In the genomic region with DNA sequence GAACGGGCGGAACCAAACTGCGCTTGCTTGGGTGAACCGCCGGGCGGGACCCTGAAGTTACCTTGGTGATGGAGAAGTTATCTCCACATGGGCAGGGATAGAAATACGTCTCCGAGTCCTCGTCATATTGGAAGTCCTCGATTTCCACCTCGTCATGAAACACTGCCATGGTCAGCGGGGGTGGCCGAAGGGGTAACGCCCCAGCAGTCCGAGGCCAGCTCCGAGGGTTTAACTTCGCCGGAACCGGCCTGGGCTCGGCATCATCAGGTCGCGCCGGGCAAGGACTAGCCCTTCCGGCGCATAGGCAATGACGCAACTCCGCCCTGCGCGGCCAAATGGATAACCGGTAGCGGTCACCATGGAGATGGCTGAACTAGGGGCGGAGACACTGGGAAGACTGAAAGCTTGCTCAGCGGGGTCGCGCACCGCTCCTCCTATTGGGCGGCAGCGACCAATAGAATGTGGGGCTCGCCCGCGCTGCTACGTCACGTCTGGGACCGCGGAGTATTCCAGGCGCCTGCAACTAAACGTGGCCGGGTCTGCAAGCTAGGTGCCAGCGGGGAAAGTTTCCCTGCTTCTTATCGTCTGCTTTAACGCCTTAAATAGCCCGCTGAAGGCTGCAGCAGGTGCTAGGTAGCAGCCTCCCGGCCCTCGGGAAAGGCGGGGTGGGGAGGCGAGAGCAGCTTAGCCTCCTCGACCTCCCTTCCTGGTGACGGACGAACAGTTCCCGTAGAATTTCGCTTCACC, we compare ENCODE assay signal across 8 cellular contexts. TPM values are rescaled to one million over a fixed set of nuclear protein-coding genes. Genes with fewer than 3 reads are reported as not detected.
DNase-seq lines count a peak whose midpoint lies in the region; TF ChIP-seq lines count a peak whose summit lies in the region.

DPH3 (minus strand) TSS at position 236 of the 747 bp plus-strand sequence; CDS start at position 169, 67 bp downstream.
OXNAD1 (plus strand) TSS at position 505 of the 747 bp plus-strand sequence. CDS start 5,741 bp downstream, outside the sequence.

- H4K20me1 ChIP-seq in MM.1S (ENCODE audit: insufficient read depth, low read length) (no peaks in the 10 kb centered on the region), neural cell (ENCODE audit: insufficient read depth) (no peaks in the 10 kb centered on the region)

- TF ChIP-seq EP300 in neural cell (conservative IDR thresholded peaks at IDR 0.05; ENCODE audit: poor library complexity, severe bottlenecking), result peak; percentile 80
- no peak for TF ChIP-seq EP300 in stomach (IDR thresholded peaks at IDR 0.05)

- H3K9ac ChIP-seq in MM.1S (ENCODE audit: low read length) (peak within 1 kb of the TSS; percentile 98), neural cell (ENCODE audit: low read length) (peak within 1 kb of the TSS; percentile 68)

- TF ChIP-seq CTCF in MM.1S (IDR thresholded peaks at IDR 0.05; ENCODE audit: low read length) (no peak), fibroblast of villous mesenchyme (IDR thresholded peaks at IDR 0.05; ENCODE audit: insufficient read depth, low read depth, low read length) (no peak), neural cell (IDR thresholded peaks at IDR 0.05; ENCODE audit: poor library complexity, severe bottlenecking) (peak; percentile 36), stomach (IDR thresholded peaks at IDR 0.05) (peak in 1 of 7 experiments; percentile 31)

- in situ Hi-C loops in G401 (cut with HindIII; ENCODE audit: low sequenced_read_pairs), result no loop called here
- in situ Hi-C loops in HAP-1 (cut with MboI; ENCODE audit: low sequenced_read_pairs), result no loop called here

- intact Hi-C loops in stomach (cut with DNase I; ENCODE audit: low total_unique reads), result no loop called here

- no peak for TF ChIP-seq RAD21 in neural cell (conservative IDR thresholded peaks at IDR 0.05)

- peak within 1 kb of the TSS; percentile 77 for H3K4me3 ChIP-seq in HAP-1
- peak within 1 kb of the TSS; percentile 97 for H3K4me3 ChIP-seq in MM.1S (ENCODE audit: low read length)
- H3K4me3 ChIP-seq in fibroblast of villous mesenchyme (ENCODE audit: low read depth, low read length), result peak within 1 kb of the TSS; percentile 92
- H3K4me3 ChIP-seq in neural cell (ENCODE audit: low read length), result peak within 1 kb of the TSS; percentile 73
- H3K4me3 ChIP-seq in stomach, result peak within 1 kb of the TSS; percentile 75 to 94 (median 83)

- no peaks in the 10 kb centered on the region for H3K9me2 ChIP-seq in MM.1S (replicated peaks; ENCODE audit: insufficient read depth, low read length)
- H3K9me2 ChIP-seq in neural cell (ENCODE audit: insufficient read depth, low read length), result no peaks in the 10 kb centered on the region

- H3K9me3 ChIP-seq in HAP-1 (no peaks in the 10 kb centered on the region), MM.1S (replicated peaks; ENCODE audit: insufficient read depth, low read length) (no peaks in the 10 kb centered on the region), neural cell (ENCODE audit: low read length) (no peaks in the 10 kb centered on the region), stomach (no peaks in the 10 kb centered on the region)

- H3K27ac ChIP-seq in MM.1S (ENCODE audit: low read length) (peak within 1 kb of the TSS; percentile 94), neural cell (ENCODE audit: low read length) (peak within 1 kb of the TSS; percentile 67), stomach (peak within 1 kb of the TSS; percentile 91 to 95 (median 94))

- no peaks in the 10 kb centered on the region for H3K27me3 ChIP-seq in HAP-1 (ENCODE audit: low read depth)
- H3K27me3 ChIP-seq in MM.1S (replicated peaks; ENCODE audit: insufficient read depth, low read length), result no peaks in the 10 kb centered on the region
- H3K27me3 ChIP-seq in neural cell (ENCODE audit: insufficient read depth, low read depth, low read length), result no peaks in the 10 kb centered on the region
- no peaks in the 10 kb centered on the region for H3K27me3 ChIP-seq in stomach

- 0 to 1% (median 0%) methylated on average over 11 to 61 of the region's 61 CpGs for whole genome bisulfite sequencing in stomach, 5 donors

- H3K36me3 ChIP-seq in HAP-1 (replicated peaks) (peaks cover 20% of the 10 kb centered on the region), MM.1S (replicated peaks; ENCODE audit: insufficient read depth, low read length) (peaks cover 2% of the 10 kb centered on the region; the same call in 1 of the 2 replicates), neural cell (ENCODE audit: insufficient read depth, low read length) (no peaks in the 10 kb centered on the region), stomach (peaks cover 0 to 29% (median 18%) of the 10 kb centered on the region in 4 donors)

- H2AFZ ChIP-seq in MM.1S (ENCODE audit: low read length) (peak within 1 kb of the TSS; percentile 72), neural cell (ENCODE audit: low read depth, low read length) (peak within 1 kb of the TSS; percentile 43)

- peaks cover 82% of the 10 kb centered on the region for H3K79me2 ChIP-seq in MM.1S (ENCODE audit: low read length)
- peaks cover 54% of the 10 kb centered on the region for H3K79me2 ChIP-seq in neural cell (replicated peaks; ENCODE audit: insufficient read depth, low read length)

- peak in 2 of 4 donors; percentile 43 to 64 for TF ChIP-seq POLR2A in stomach (IDR thresholded peaks at IDR 0.05)

- H3K4me1 ChIP-seq in HAP-1, result peaks cover 12% of the 10 kb centered on the region
- peaks cover 8% of the 10 kb centered on the region; the same call in 1 of the 2 replicates for H3K4me1 ChIP-seq in MM.1S (ENCODE audit: low read length)
- H3K4me1 ChIP-seq in stomach, result peaks cover 21 to 61% (median 51%) of the 10 kb centered on the region in 4 donors

- H3F3A ChIP-seq in MM.1S (ENCODE audit: insufficient read depth, low read length) (peaks cover 27% of the 10 kb centered on the region), neural cell (ENCODE audit: insufficient read depth, low read length, poor library complexity, severe bottlenecking) (no peaks in the 10 kb centered on the region)

- peak; percentile 99 for DNase-seq in G401 (ENCODE audit: low spot score)
- peak; percentile 97 to 99 for DNase-seq in HAP-1 (ENCODE audit: low spot score in 2 of 2)
- peak; percentile 100 for DNase-seq in MM.1S
- peak; percentile 94 for DNase-seq in SIG-M5 (lab: John Stamatoyannopoulos, UW)
- peak; percentile 95 for DNase-seq in activated gamma-delta T cell (lab: John Stamatoyannopoulos, UW)
- DNase-seq in fibroblast of villous mesenchyme (ENCODE audit: low read depth), result peak; percentile 100
- peak; percentile 100 for DNase-seq in stomach

- peak within 1 kb of the TSS; percentile 92 for H3K4me2 ChIP-seq in MM.1S (ENCODE audit: low read depth, low read length)
- peak within 1 kb of the TSS; percentile 91 for H3K4me2 ChIP-seq in neural cell (ENCODE audit: low read length)

TF ChIP-seq in neural cell, 6 proteins besides CTCF, POLR2A, EP300 and RAD21:
- TF ChIP-seq MXI1 (conservative IDR thresholded peaks at IDR 0.05; ENCODE audit: poor library complexity, severe bottlenecking) (peak; percentile 98), TAF1 (IDR thresholded peaks at IDR 0.05; ENCODE audit: low read depth) (peak; percentile 61), SMC3 (conservative IDR thresholded peaks at IDR 0.05; ENCODE audit: poor library complexity) (no peak), POLR2AphosphoS5 (IDR thresholded peaks at IDR 0.05) (peak; percentile 79), EZH2 (IDR thresholded peaks at IDR 0.05; ENCODE audit: borderline replicate concordance, insufficient read depth, low read length, poor library complexity, severe bottlenecking) (no peak)
- TF ChIP-seq, protein P1, sequence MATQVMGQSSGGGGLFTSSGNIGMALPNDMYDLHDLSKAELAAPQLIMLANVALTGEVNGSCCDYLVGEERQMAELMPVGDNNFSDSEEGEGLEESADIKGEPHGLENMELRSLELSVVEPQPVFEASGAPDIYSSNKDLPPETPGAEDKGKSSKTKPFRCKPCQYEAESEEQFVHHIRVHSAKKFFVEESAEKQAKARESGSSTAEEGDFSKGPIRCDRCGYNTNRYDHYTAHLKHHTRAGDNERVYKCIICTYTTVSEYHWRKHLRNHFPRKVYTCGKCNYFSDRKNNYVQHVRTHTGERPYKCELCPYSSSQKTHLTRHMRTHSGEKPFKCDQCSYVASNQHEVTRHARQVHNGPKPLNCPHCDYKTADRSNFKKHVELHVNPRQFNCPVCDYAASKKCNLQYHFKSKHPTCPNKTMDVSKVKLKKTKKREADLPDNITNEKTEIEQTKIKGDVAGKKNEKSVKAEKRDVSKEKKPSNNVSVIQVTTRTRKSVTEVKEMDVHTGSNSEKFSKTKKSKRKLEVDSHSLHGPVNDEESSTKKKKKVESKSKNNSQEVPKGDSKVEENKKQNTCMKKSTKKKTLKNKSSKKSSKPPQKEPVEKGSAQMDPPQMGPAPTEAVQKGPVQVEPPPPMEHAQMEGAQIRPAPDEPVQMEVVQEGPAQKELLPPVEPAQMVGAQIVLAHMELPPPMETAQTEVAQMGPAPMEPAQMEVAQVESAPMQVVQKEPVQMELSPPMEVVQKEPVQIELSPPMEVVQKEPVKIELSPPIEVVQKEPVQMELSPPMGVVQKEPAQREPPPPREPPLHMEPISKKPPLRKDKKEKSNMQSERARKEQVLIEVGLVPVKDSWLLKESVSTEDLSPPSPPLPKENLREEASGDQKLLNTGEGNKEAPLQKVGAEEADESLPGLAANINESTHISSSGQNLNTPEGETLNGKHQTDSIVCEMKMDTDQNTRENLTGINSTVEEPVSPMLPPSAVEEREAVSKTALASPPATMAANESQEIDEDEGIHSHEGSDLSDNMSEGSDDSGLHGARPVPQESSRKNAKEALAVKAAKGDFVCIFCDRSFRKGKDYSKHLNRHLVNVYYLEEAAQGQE (IDR thresholded peaks at IDR 0.05; ENCODE audit: borderline replicate concordance), result peak; percentile 63

RNA-seq across cellular contexts. Expression of gene DPH3, which starts in this region (rescaled TPM):
- total RNA-seq in G401 (2014; rRNA removed; shearing (Covaris generic)), result 14.2 and 16.5 TPM in 2 replicates
- total RNA-seq in fibroblast of villous mesenchyme, result 20.0 and 33.2 TPM in 2 replicates
- polyA plus RNA-seq in neural cell, result 38.5 and 44.4 TPM in 2 replicates
- polyA minus RNA-seq in neural cell, result 38.2 and 44.1 TPM in 2 replicates
- total RNA-seq in stomach, result 10 to 100 TPM in 3 of 5 donors, 1 to 10 TPM in 2; 4.7 to 19.6 (median 16.7) TPM
- 10 to 100 TPM in 2 of 3 donors, 1 to 10 TPM in 1; 9.4 to 21.2 (median 19.7) TPM for polyA plus RNA-seq in stomach

RNA-seq across cellular contexts. Expression of gene OXNAD1, which starts in this region (rescaled TPM):
- total RNA-seq in G401 (2014; rRNA removed; shearing (Covaris generic)), result 10.8 and 14.8 TPM in 2 replicates
- total RNA-seq in fibroblast of villous mesenchyme, result 9.0 and 9.5 TPM in 2 replicates
- polyA plus RNA-seq in neural cell, result 11.5 and 16.4 TPM in 2 replicates
- 29.8 and 34.3 TPM in 2 replicates for polyA minus RNA-seq in neural cell
- total RNA-seq in stomach, result 10 to 100 TPM in 2 of 5 donors, 1 to 10 TPM in 3; 6.7 to 51.3 (median 7.8) TPM
- polyA plus RNA-seq in stomach, result 10 to 100 TPM in 1 of 3 donors, 1 to 10 TPM in 2; 5.5 to 10.7 (median 7.4) TPM

Comparison
In these comparisons a context has a peak if more than half of its experiments do, and no peak if none do; other contexts are left out.
1. Peak in every context shown above with its lines: DNase-seq, H3K4me3 ChIP-seq and H3K27ac ChIP-seq.